ENCODE assay signal across 8 cellular contexts in genomic region chr2:219596954-219597551, GRCh38. TPM values are rescaled to one million over a fixed set of nuclear protein-coding genes. Genes with fewer than 3 reads are reported as not detected.
DNase-seq lines count a peak whose midpoint lies in the region; ATAC-seq and TF ChIP-seq lines count a peak whose summit lies in the region.

No MANE protein-coding gene starts in this region.

- H3K4me3 ChIP-seq in RWPE2 (ENCODE audit: severe bottlenecking): peak overlapping the region; percentile 63
- H3K4me3 ChIP-seq in esophagus muscularis mucosa: peak overlapping the region; percentile 59 to 80 (median 68)
- H3K4me3 ChIP-seq in neuron (ENCODE audit: low read length): peak overlapping the region; percentile 81

- H2AFZ ChIP-seq in neuron (ENCODE audit: low read depth, low read length): peak overlapping the region; percentile 86

- H3K9me3 ChIP-seq in RWPE2 (ENCODE audit: severe bottlenecking) (no peaks in the 10 kb centered on the region), esophagus muscularis mucosa (no peaks in the 10 kb centered on the region), neuron (ENCODE audit: low read length) (no peaks in the 10 kb centered on the region)

- TF ChIP-seq CTCF in RWPE2 (IDR thresholded peaks at IDR 0.05; ENCODE audit: poor library complexity, severe bottlenecking) (no peak), esophagus muscularis mucosa (IDR thresholded peaks at IDR 0.05) (no peak)

- no peaks in the 10 kb centered on the region for H3K36me3 ChIP-seq in RWPE2 (ENCODE audit: low read depth)
- peaks cover 9 to 12% (median 10%) of the 10 kb centered on the region in 4 donors for H3K36me3 ChIP-seq in esophagus muscularis mucosa
- H3K36me3 ChIP-seq in neuron (ENCODE audit: insufficient read depth, low read length): peaks cover 6% of the 10 kb centered on the region

- H3K4me1 ChIP-seq in RWPE2 (ENCODE audit: insufficient read depth, poor library complexity, severe bottlenecking): no peaks in the 10 kb centered on the region
- H3K4me1 ChIP-seq in esophagus muscularis mucosa: peaks cover 17 to 29% (median 18%) of the 10 kb centered on the region in 4 donors
- peaks cover 17% of the 10 kb centered on the region for H3K4me1 ChIP-seq in neuron (ENCODE audit: insufficient read depth, low read length)

- TF ChIP-seq EP300 in esophagus muscularis mucosa (IDR thresholded peaks at IDR 0.05): no peak

- intact Hi-C loops in esophagus muscularis mucosa (cut with DNase I): loop anchor here (2.0 to 5.0 kb wide), 3 partner anchors 26 to 55 kb away; partner anchors contain the start of genes CHPF, OBSL1 and TMEM198

- peak; percentile 41 to 70 for DNase-seq in SHP77 (lab: John Stamatoyannopoulos, UW)
- DNase-seq in SHP77 treated with DMSO at 0.1 percent for 48 hours (lab: John Stamatoyannopoulos, UW): no peak
- no peak for DNase-seq in RWPE2 (ENCODE audit: low spot score)
- DNase-seq in esophagus muscularis mucosa (ENCODE audit: extremely low spot score): no peak
- no peak for DNase-seq in EL
- DNase-seq in NCI-H187 treated with DMSO at 0.1 percent for 48 hours (lab: John Stamatoyannopoulos, UW): no peak

- H3K27ac ChIP-seq in RWPE2 (ENCODE audit: poor library complexity, severe bottlenecking) (peak overlapping the region; percentile 75), esophagus muscularis mucosa (replicated peaks in 1 of 4) (peak overlapping the region; percentile 88 to 91 (median 90))

- no peak for TF ChIP-seq POLR2A in esophagus muscularis mucosa (IDR thresholded peaks at IDR 0.05; ENCODE audit: low read depth)

- H3K27me3 ChIP-seq in RWPE2 (ENCODE audit: insufficient read depth, poor library complexity, severe bottlenecking) (no peaks in the 10 kb centered on the region), esophagus muscularis mucosa (no peaks in the 10 kb centered on the region), neuron (ENCODE audit: insufficient read depth, low read length) (no peaks in the 10 kb centered on the region)

- 10% methylated on average over 19 of the region's 19 CpGs for WGBS in esophagus muscularis mucosa

- ATAC-seq in HG02938 (IDR thresholded peaks at IDR 0.05; ENCODE audit: unreplicated experiment): peak; percentile 2
- peak; percentile 2; the same call in 2 of the 3 replicates for ATAC-seq in RWPE2 (ENCODE audit: low read depth)

RNA-seq across cellular contexts. Expression of gene STK11IP, which starts 0.6 kb away (rescaled TPM):
- 10 to 100 TPM in 3 of 4 donors, 1 to 10 TPM in 1; 8.9 to 24.2 (median 14.3) TPM for total RNA-seq in esophagus muscularis mucosa

RNA-seq across cellular contexts. Expression of gene INHA, which starts 24.9 kb away (rescaled TPM):
- total RNA-seq in esophagus muscularis mucosa: under 1 TPM in 2 of 4 donors, not detected in 2; 0.45 to 0.75 TPM

RNA-seq across cellular contexts. Expression of gene OBSL1, which starts 25.7 kb away (rescaled TPM):
- total RNA-seq in esophagus muscularis mucosa: 100 to 1,000 TPM in 2 of 4 donors, 10 to 100 TPM in 2; 51.9 to 123 (median 99.2) TPM

RNA-seq across cellular contexts. Expression of gene SLC4A3, which starts 30.4 kb away (rescaled TPM):
- total RNA-seq in esophagus muscularis mucosa: 10 to 100 TPM; 15.0 to 30.4 (median 20.5) TPM

RNA-seq across cellular contexts. Expression of gene TMEM198, which starts 53.2 kb away (rescaled TPM):
- total RNA-seq in esophagus muscularis mucosa: 1 to 10 TPM; 3.7 to 4.7 (median 4.2) TPM

Comparison
In these comparisons a context has a peak if more than half of its experiments do, and no peak if none do; other contexts are left out.
1. DNase-seq: peak in SHP77 (2 of 2); none in SHP77 treated with DMSO at 0.1 percent for 48 hours (single experiment), RWPE2 (single experiment), esophagus muscularis mucosa (single experiment), EL (single experiment) and NCI-H187 treated with DMSO at 0.1 percent for 48 hours (single experiment).
2. Peak in every context shown above with its lines, with median percentiles within 50 percentile points of each other: H3K4me3 ChIP-seq.